Comparison of ENCODE assay signal across 8 cellular contexts in genomic region chr10:14325325-14325955, GRCh38.
A peak's percentile ranks its signal among the peaks of the same experiment; 100 is the strongest.
DNase-seq lines count a peak whose midpoint lies in the region; ATAC-seq, FAIRE-seq and TF ChIP-seq lines count a peak whose summit lies in the region.

No MANE protein-coding gene starts in this region.

- DNase-seq in D721Med (ENCODE audit: insufficient read length, low spot score) = no peak
- peak; percentile 50 for DNase-seq in MV-4-11 (lab: John Stamatoyannopoulos, UW)
- DNase-seq in activated CD8-positive, alpha-beta memory T cell treated with anti-CD3 and anti-CD28 coated beads, Interleukin-2, amount 50 U/mL, for 24 hours (ENCODE audit: extremely low read depth) = peak; percentile 17
- peak; percentile 21 for DNase-seq in germinal center (ENCODE audit: low spot score)
- peak; percentile 66 for DNase-seq in stimulated activated CD4-positive, alpha-beta T cell treated with anti-CD3 and anti-CD28 coated beads, Interleukin-1b, Interleukin-23, amount 100 ng/mL, for 48 hours

- ATAC-seq in GM21619 (IDR thresholded peaks at IDR 0.05; ENCODE audit: unreplicated experiment) (no peak), GM21825 (IDR thresholded peaks at IDR 0.05; ENCODE audit: unreplicated experiment) (no peak), GM21360 (IDR thresholded peaks at IDR 0.05; ENCODE audit: unreplicated experiment) (no peak)

- no peak for FAIRE-seq in D721Med (lab: Jason Lieb, UNC)

- peak; percentile 73 for TF ChIP-seq CTCF in D721Med (IDR thresholded peaks at IDR 0.05; ENCODE audit: insufficient read depth, missing control alignments)
